In genomic region chr10:30348378-30348776, GRCh38 we compare ENCODE assay signal across 8 cellular contexts. TPM values are rescaled to one million over a fixed set of nuclear protein-coding genes. Genes with fewer than 3 reads are reported as not detected.
A peak's percentile ranks its signal among the peaks of the same experiment; 100 is the strongest.
DNase-seq lines count a peak whose midpoint lies in the region; ATAC-seq and TF ChIP-seq lines count a peak whose summit lies in the region.

No MANE protein-coding gene starts in this region.

- peaks cover 18% of the 10 kb centered on the region; the same call in 1 of the 2 replicates for H4K20me1 ChIP-seq in OCI-LY7 (ENCODE audit: insufficient read depth, low read length)

- peak overlapping the region; percentile 91 for H3K4me2 ChIP-seq in OCI-LY7 (ENCODE audit: low read length)

- no TSS peak for BruUV-seq in OCI-LY7 (replicated peaks; lab: Mats Ljungman, UMichigan)

- POLR2A ChIA-PET in OCI-LY7 (lab: Charles Lee), result interaction anchor here (0.7 to 3.4 kb wide), 6 partner anchors 16 to 121 kb away, joined by 3 to 10 read pairs (median 5); no protein-coding TSS in a partner anchor

- TF ChIP-seq CTCF in heart left ventricle (IDR thresholded peaks at IDR 0.05) (no peak), OCI-LY7 (conservative IDR thresholded peaks at IDR 0.05; ENCODE audit: low read length) (no peak), esophagus squamous epithelium (IDR thresholded peaks at IDR 0.05) (no peak)

- H3K36me3 ChIP-seq in heart left ventricle (no peaks in the 10 kb centered on the region), OCI-LY7 (ENCODE audit: insufficient read depth, low read length) (peaks cover 43% of the 10 kb centered on the region), esophagus squamous epithelium (no peaks in the 10 kb centered on the region)

- H2AFZ ChIP-seq in OCI-LY7 (ENCODE audit: low read length), result peak overlapping the region; percentile 97; the same call in 1 of the 2 replicates

- intact Hi-C loops in heart left ventricle (cut with DNase I), result no loop called here
- intact Hi-C loops in cardiac septum (cut with DNase I), result no loop called here
- intact Hi-C loops in OCI-LY7 (cut with micrococcal nuclease; ENCODE audit: unreplicated experiment), result loop anchor here (1.0 kb wide), 1 partner anchor 181 kb away; no protein-coding TSS in a partner anchor
- intact Hi-C loops in esophagus squamous epithelium (cut with DNase I), result no loop called here

- peaks cover 0 to 33% (median 24%) of the 10 kb centered on the region in 12 donors for H3K4me1 ChIP-seq in heart left ventricle
- H3K4me1 ChIP-seq in OCI-LY7 (ENCODE audit: insufficient read depth, low read length, poor library complexity, severe bottlenecking), result peaks cover 30% of the 10 kb centered on the region
- peaks cover 7 to 36% (median 17%) of the 10 kb centered on the region in 3 donors for H3K4me1 ChIP-seq in esophagus squamous epithelium

- CTCF ChIA-PET in OCI-LY7 (lab: Charles Lee; ENCODE audit: unreplicated experiment), result interaction anchor here (1.1 kb wide), 1 partner anchor 11 kb away, joined by 4 read pairs; no protein-coding TSS in a partner anchor

- H3K27me3 ChIP-seq in heart left ventricle (no peaks in the 10 kb centered on the region), esophagus squamous epithelium (no peaks in the 10 kb centered on the region)

- peak overlapping the region in 11 of 12 donors; percentile 77 to 89 (median 83) for H3K27ac ChIP-seq in heart left ventricle
- peak overlapping the region; percentile 63 for H3K27ac ChIP-seq in OCI-LY7 (ENCODE audit: low read depth, low read length, poor library complexity, severe bottlenecking)
- peak overlapping the region; percentile 86 to 92 (median 89) for H3K27ac ChIP-seq in esophagus squamous epithelium

- no peak for DNase-seq in heart left ventricle
- no peak for DNase-seq in cardiac septum (ENCODE audit: low spot score)
- DNase-seq in OCI-LY7 (ENCODE audit: low spot score), result peak; percentile 26
- no peak for DNase-seq in esophagus squamous epithelium (lab: John Stamatoyannopoulos, UW)
- peak; percentile 35 for DNase-seq in retina
- DNase-seq in foreskin melanocyte, result no peak
- no peak for DNase-seq in NCI-H146 treated with DMSO at 0.1 percent for 48 hours (lab: John Stamatoyannopoulos, UW; ENCODE audit: unreplicated experiment)
- DNase-seq in iPS-NIHi7 (ENCODE audit: extremely low spot score), result no peak

- H3K9me2 ChIP-seq in OCI-LY7 (ENCODE audit: insufficient read depth, low read length), result no peaks in the 10 kb centered on the region

- H3K4me3 ChIP-seq in heart left ventricle, result peak overlapping the region; percentile 49 to 93 (median 83)
- peak overlapping the region; percentile 81 for H3K4me3 ChIP-seq in OCI-LY7 (ENCODE audit: low read depth, low read length, poor library complexity, severe bottlenecking)
- H3K4me3 ChIP-seq in esophagus squamous epithelium, result peak overlapping the region; percentile 73 to 87 (median 86)

- no peaks in the 10 kb centered on the region for H3K9me3 ChIP-seq in heart left ventricle
- H3K9me3 ChIP-seq in OCI-LY7 (ENCODE audit: low read length), result no peaks in the 10 kb centered on the region; the same call in 1 of the 2 replicates
- no peaks in the 10 kb centered on the region for H3K9me3 ChIP-seq in esophagus squamous epithelium

- ATAC-seq in heart left ventricle, result peak in 1 of 4 donors; percentile 4

- 1% methylated on average over 9 of the region's 9 CpGs for WGBS in heart left ventricle, 4 donors
- 0 to 2% methylated on average over 9 of the region's 9 CpGs for WGBS in esophagus squamous epithelium, 2 donors

- TF ChIP-seq POLR2A in heart left ventricle (IDR thresholded peaks at IDR 0.05) (no peak), esophagus squamous epithelium (IDR thresholded peaks at IDR 0.05) (no peak)

- peaks cover 57% of the 10 kb centered on the region for H3K79me2 ChIP-seq in OCI-LY7 (ENCODE audit: insufficient read depth, low read depth, low read length)

RNA-seq across cellular contexts. Expression of gene MTPAP, which starts 0.7 kb away (rescaled TPM):
- 10 to 100 TPM; 12.7 to 26.7 (median 19.1) TPM for total RNA-seq in heart left ventricle
- 1 to 10 TPM; 7.0 to 7.8 TPM for polyA plus RNA-seq in heart left ventricle
- 22.7 TPM for total RNA-seq in cardiac septum
- 13.4 and 16.9 TPM in 2 replicates for total RNA-seq in OCI-LY7 (2014; rRNA removed; shearing (Covaris generic))
- 38.0 and 43.7 TPM in 2 replicates for total RNA-seq in OCI-LY7 (2022)
- 10 to 100 TPM; 10.5 to 25.7 (median 12.3) TPM for total RNA-seq in esophagus squamous epithelium

Comparison
In these comparisons a context has a peak if more than half of its experiments do, and no peak if none do; other contexts are left out.
1. DNase-seq: peak in OCI-LY7 (single experiment) and retina (single experiment); none in heart left ventricle (0 of 5), cardiac septum (single experiment), esophagus squamous epithelium (single experiment), foreskin melanocyte (single experiment), NCI-H146 treated with DMSO at 0.1 percent for 48 hours (single experiment) and iPS-NIHi7 (single experiment).
2. Peak in every context shown above with its lines, with median percentiles within 50 percentile points of each other: H3K27ac ChIP-seq and H3K4me3 ChIP-seq.